18 cellular contexts compared by ENCODE assay signal in genomic region chr20:8735674-8736073, GRCh38.
DNase-seq lines count a peak whose midpoint lies in the region; ATAC-seq, FAIRE-seq and TF ChIP-seq lines count a peak whose summit lies in the region.
"Had no signal": no experiment of that assay in that cellular context is flagged by ENCODE, and none has a peak within 500 bp of the region (broad histone marks: within the 10 kb centered on the region; RNA-seq: fewer than 3 reads in every experiment).

No MANE protein-coding gene starts in this region.

- no peaks in the 10 kb centered on the region for H3K27me3 Mint-ChIP-seq in activated T-helper 17 cell treated with anti-CD3 and anti-CD28 coated beads, Interleukin-2, amount 50 U/mL, for 72 hours
- H3K27me3 Mint-ChIP-seq: CD4-positive, alpha-beta memory T cell had no signal

- H3K4me1 ChIP-seq in KMS-11 (ENCODE audit: low read depth, poor library complexity, severe bottlenecking): peaks cover 14% of the 10 kb centered on the region
- H3K4me1 ChIP-seq in endothelial cell of umbilical vein (ENCODE audit: control insufficient read depth, extremely low read depth, insufficient read depth, low read length): no peaks in the 10 kb centered on the region
- H3K4me1 ChIP-seq: HAP-1 had no signal

- no peaks in the 10 kb centered on the region for H3K9me3 Mint-ChIP-seq in activated T-helper 17 cell treated with anti-CD3 and anti-CD28 coated beads, Interleukin-2, amount 50 U/mL, for 72 hours
- no peaks in the 10 kb centered on the region for H3K9me3 Mint-ChIP-seq in stimulated activated effector memory CD8-positive, alpha-beta T cell treated with anti-CD3 and anti-CD28 coated beads, Interleukin-12 subunit alpha, Interleukin-12 subunit beta, amount 100 ng/mL, for 72 hours
- H3K9me3 Mint-ChIP-seq: CD14-positive monocyte; CD4-positive, alpha-beta memory T cell had no signal

- H3K9ac ChIP-seq in KMS-11 (no peak overlapping the region), endothelial cell of umbilical vein (replicated peaks; ENCODE audit: extremely low read depth, insufficient read depth, low read length) (no peak overlapping the region)
- H3K9ac ChIP-seq: GM23248 had no signal

- H4K20me1 ChIP-seq in KMS-11 (ENCODE audit: insufficient read depth) (no peaks in the 10 kb centered on the region), endothelial cell of umbilical vein (replicated peaks; ENCODE audit: control insufficient read depth, extremely low read depth, insufficient read depth, low read length) (no peaks in the 10 kb centered on the region)

- no peak overlapping the region for H3K4me3 Mint-ChIP-seq in activated T-helper 17 cell treated with anti-CD3 and anti-CD28 coated beads, Interleukin-2, amount 50 U/mL, for 72 hours
- H3K4me3 Mint-ChIP-seq in stimulated activated effector memory CD8-positive, alpha-beta T cell treated with anti-CD3 and anti-CD28 coated beads, Interleukin-12 subunit alpha, Interleukin-12 subunit beta, amount 100 ng/mL, for 72 hours: no peak overlapping the region
- H3K4me3 Mint-ChIP-seq: CD14-positive monocyte; CD4-positive, alpha-beta memory T cell had no signal

- peak; percentile 62 for ATAC-seq in activated T-helper 17 cell treated with anti-CD3 and anti-CD28 coated beads, Interleukin-2, amount 50 U/mL, for 72 hours (replicated peaks)
- peak; percentile 83 for ATAC-seq in stimulated activated effector memory CD8-positive, alpha-beta T cell treated with anti-CD3 and anti-CD28 coated beads, Interleukin-12 subunit alpha, Interleukin-12 subunit beta, amount 100 ng/mL, for 72 hours

- CTCF ChIA-PET in endothelial cell of umbilical vein (lab: Charles Lee): interaction anchor here (1.6 to 2.4 kb wide), 2 partner anchors 13 to 14 kb away, joined by 5 to 16 read pairs; no protein-coding TSS in a partner anchor

- no peak for TF ChIP-seq POLR2A in endothelial cell of umbilical vein (IDR thresholded peaks at IDR 0.05; ENCODE audit: low read depth, low read length)

- POLR2A ChIA-PET in endothelial cell of umbilical vein (lab: Charles Lee): interaction anchor here (0.6 kb wide), 1 partner anchor 24 kb away, joined by 3 read pairs; no protein-coding TSS in a partner anchor

- H3K27ac ChIP-seq in KMS-11 (0 out of 2 replicates have a peak overlapping the region, but pooled peaks have one; percentile 30), endothelial cell of umbilical vein (ENCODE audit: insufficient read depth, low read depth, low read length) (no peak overlapping the region)
- H3K27ac ChIP-seq: GM23248 had no signal

- no peaks in the 10 kb centered on the region for H3K9me1 ChIP-seq in endothelial cell of umbilical vein (replicated peaks; ENCODE audit: control insufficient read depth, extremely low read depth, insufficient read depth, low read length)

- no peak overlapping the region for H2AFZ ChIP-seq in KMS-11 (ENCODE audit: low read depth)
- no peak overlapping the region for H2AFZ ChIP-seq in endothelial cell of umbilical vein (ENCODE audit: low read depth, low read length)
- H2AFZ ChIP-seq: GM23248 had no signal

- no peaks in the 10 kb centered on the region for H3K4me1 Mint-ChIP-seq in activated T-helper 17 cell treated with anti-CD3 and anti-CD28 coated beads, Interleukin-2, amount 50 U/mL, for 72 hours
- H3K4me1 Mint-ChIP-seq in stimulated activated effector memory CD8-positive, alpha-beta T cell treated with anti-CD3 and anti-CD28 coated beads, Interleukin-12 subunit alpha, Interleukin-12 subunit beta, amount 100 ng/mL, for 72 hours: peaks cover 7% of the 10 kb centered on the region
- H3K4me1 Mint-ChIP-seq: CD14-positive monocyte; CD4-positive, alpha-beta memory T cell had no signal

- TF ChIP-seq CTCF in KMS-11 (conservative IDR thresholded peaks at IDR 0.05; ENCODE audit: low read depth, low read length) (no peak), endothelial cell of umbilical vein (IDR thresholded peaks at IDR 0.05; ENCODE audit: extremely low read depth in 1 of 2, insufficient read depth in 1 of 2, low read depth in 1 of 2, low read length in 2 of 2) (no peak)

- no peaks in the 10 kb centered on the region for H3K36me3 ChIP-seq in KMS-11 (ENCODE audit: insufficient read depth)
- no peaks in the 10 kb centered on the region for H3K36me3 ChIP-seq in endothelial cell of umbilical vein (ENCODE audit: control insufficient read depth in 2 of 2, extremely low read depth in 1 of 2, insufficient read depth in 2 of 2, low read length in 2 of 2)
- H3K36me3 ChIP-seq: HAP-1 had no signal

- H3K27ac Mint-ChIP-seq in activated T-helper 17 cell treated with anti-CD3 and anti-CD28 coated beads, Interleukin-2, amount 50 U/mL, for 72 hours: no peak overlapping the region
- no peak overlapping the region for H3K27ac Mint-ChIP-seq in stimulated activated effector memory CD8-positive, alpha-beta T cell treated with anti-CD3 and anti-CD28 coated beads, Interleukin-12 subunit alpha, Interleukin-12 subunit beta, amount 100 ng/mL, for 72 hours
- H3K27ac Mint-ChIP-seq: CD14-positive monocyte; CD4-positive, alpha-beta memory T cell had no signal

- peaks cover 12% of the 10 kb centered on the region for H3K36me3 Mint-ChIP-seq in activated T-helper 17 cell treated with anti-CD3 and anti-CD28 coated beads, Interleukin-2, amount 50 U/mL, for 72 hours (ENCODE audit: low read depth)
- peaks cover 5% of the 10 kb centered on the region for H3K36me3 Mint-ChIP-seq in stimulated activated effector memory CD8-positive, alpha-beta T cell treated with anti-CD3 and anti-CD28 coated beads, Interleukin-12 subunit alpha, Interleukin-12 subunit beta, amount 100 ng/mL, for 72 hours

- dilution Hi-C loops in endothelial cell of umbilical vein (cut with MboI; ENCODE audit: extremely low pct_ligation_motif_present, low sequenced_read_pairs): no loop called here

- no TSS peak for BruUV-seq in endothelial cell of umbilical vein (replicated peaks; lab: Mats Ljungman, UMichigan)

- no peaks in the 10 kb centered on the region for H3K9me3 ChIP-seq in endothelial cell of umbilical vein (replicated peaks; ENCODE audit: control insufficient read depth, insufficient read depth, low read length)
- H3K9me3 ChIP-seq: HAP-1 had no signal

- H3K4me2 ChIP-seq in KMS-11 (0 out of 2 replicates have a peak overlapping the region, but pooled peaks have one; percentile 6), endothelial cell of umbilical vein (ENCODE audit: insufficient read depth, low read length) (no peak overlapping the region)

- FAIRE-seq in endothelial cell of umbilical vein (lab: Jason Lieb, UNC): no peak
- FAIRE-seq: A204.1, GM12892, GM18507 had no signal

- no peak overlapping the region for H3K4me3 ChIP-seq in KMS-11 (IDR thresholded peaks at IDR 0.05; ENCODE audit: insufficient read depth, low read depth, low read length)
- no peak overlapping the region for H3K4me3 ChIP-seq in endothelial cell of umbilical vein (replicated peaks in 1 of 3; ENCODE audit: insufficient read depth in 1 of 3, low read depth in 1 of 3, low read length in 3 of 3)
- H3K4me3 ChIP-seq: GM23248, HAP-1 had no signal

- intact Hi-C loops in endothelial cell of umbilical vein (cut with micrococcal nuclease): no loop called here

- H3K27me3 ChIP-seq in KMS-11 (ENCODE audit: insufficient read depth, low read depth): no peaks in the 10 kb centered on the region
- H3K27me3 ChIP-seq in endothelial cell of umbilical vein (ENCODE audit: control insufficient read depth in 2 of 2, insufficient read depth in 2 of 2, low read length in 2 of 2): no peaks in the 10 kb centered on the region

- no peaks in the 10 kb centered on the region for H3K79me2 ChIP-seq in KMS-11 (ENCODE audit: insufficient read depth, low read depth)
- no peaks in the 10 kb centered on the region for H3K79me2 ChIP-seq in endothelial cell of umbilical vein (ENCODE audit: control insufficient read depth, insufficient read depth, low read length)

- DNase-seq in endothelial cell of umbilical vein (ENCODE audit: low read depth, low spot score): peak; percentile 20
- DNase-seq in stimulated activated effector memory CD8-positive, alpha-beta T cell treated with anti-CD3 and anti-CD28 coated beads, Interleukin-12 subunit alpha, Interleukin-12 subunit beta, amount 100 ng/mL, for 72 hours (ENCODE audit: low spot score in 2 of 2): no peak
- no peak for DNase-seq in activated CD4-positive, CD25-positive, alpha-beta regulatory T cell treated with anti-CD3 and anti-CD28 coated beads, Interleukin-2, amount 50 U/mL, for 72 hours
- DNase-seq in C1 segment of cervical spinal cord (lab: John Stamatoyannopoulos, UW): no peak
- no peak for DNase-seq in NCI-H187 (lab: John Stamatoyannopoulos, UW)
- DNase-seq: AML-193; CD4-positive, alpha-beta memory T cell; DMS153; DMS79; GDM1; GM23248 had no signal

TF ChIP-seq in endothelial cell of umbilical vein, 7 proteins besides CTCF, POLR2A, EP300 and RAD21:
- TF ChIP-seq POLR2AphosphoS5 (IDR thresholded peaks at IDR 0.05; ENCODE audit: insufficient read depth, low read depth, low read length) (no peak), FOS (IDR thresholded peaks at IDR 0.05; ENCODE audit: borderline replicate concordance, insufficient read depth, low read length) (peak; percentile 12)
